18 cellular contexts compared by ENCODE assay signal in genomic region chr3:121942116-121942786, GRCh38. TPM values are rescaled to one million over a fixed set of nuclear protein-coding genes. Genes with fewer than 3 reads are reported as not detected.
A peak's percentile ranks its signal among the peaks of the same experiment; 100 is the strongest.
DNase-seq lines count a peak whose midpoint lies in the region; ATAC-seq, FAIRE-seq and TF ChIP-seq lines count a peak whose summit lies in the region.
"Had no signal": no experiment of that assay in that cellular context is flagged by ENCODE, and none has a peak within 500 bp of the region (broad histone marks: within the 10 kb centered on the region; RNA-seq: fewer than 3 reads in every experiment).

No MANE protein-coding gene starts in this region.

- no peaks in the 10 kb centered on the region for H4K20me1 ChIP-seq in PC-9 (ENCODE audit: insufficient read depth)
- H4K20me1 ChIP-seq in HepG2 (ENCODE audit: insufficient read depth, low read length), result no peaks in the 10 kb centered on the region

- TF ChIP-seq RAD21 in HepG2 (CRISPR knock-in tag; IDR thresholded peaks at IDR 0.05), result no peak

- BruUV-seq in PC-9 (replicated peaks; lab: Mats Ljungman, UMichigan), result no TSS peak
- no TSS peak for BruUV-seq in HepG2 (replicated peaks; lab: Mats Ljungman, UMichigan)

- H3F3A ChIP-seq in PC-9 (ENCODE audit: insufficient read depth, low read depth), result peaks cover 28% of the 10 kb centered on the region; the same call in 1 of the 2 replicates

- TF ChIP-seq CTCF in PC-9 (conservative IDR thresholded peaks at IDR 0.05) (no peak), HepG2 (CRISPR knock-in tag; IDR thresholded peaks at IDR 0.05) (no peak)

- CTCF ChIA-PET in PC-9 (lab: Charles Lee), result interaction anchor here (0.6 kb wide), 1 partner anchor 27 kb away, joined by 3 read pairs; no protein-coding TSS in a partner anchor
- CTCF ChIA-PET in HepG2 (lab: Yijun Ruan, JAX; ENCODE audit: low intra/inter-chr PET ratio, low total read pairs), result no interaction called here

- H3K79me2 ChIP-seq in PC-9 (ENCODE audit: low read depth), result no peaks in the 10 kb centered on the region
- no peaks in the 10 kb centered on the region for H3K79me2 ChIP-seq in HepG2 (ENCODE audit: insufficient read depth, low read length)

- in situ Hi-C loops in HepG2 (cut with HindIII; ENCODE audit: extremely low pct_ligation_motif_present, low pct_unique_long_range_greater_than_20kb), result no loop called here

- H3K36me3 ChIP-seq in PC-9 (ENCODE audit: low read depth), result no peaks in the 10 kb centered on the region
- H3K36me3 ChIP-seq in HepG2 (replicated peaks in 1 of 2; ENCODE audit: control insufficient read depth in 1 of 2, insufficient read depth in 2 of 2, low read length in 2 of 2), result no peaks in the 10 kb centered on the region

- TF ChIP-seq POLR2A in HepG2 (IDR thresholded peaks at IDR 0.05; ENCODE audit: insufficient read depth in 1 of 2, low read depth in 2 of 2, low read length in 2 of 2), result no peak

- POLR2A ChIA-PET in PC-9 (lab: Charles Lee; ENCODE audit: unreplicated experiment), result interaction anchor here (0.7 kb wide), 1 partner anchor 23 kb away, joined by 4 read pairs; no protein-coding TSS in a partner anchor
- POLR2A ChIA-PET in HepG2 (lab: Yijun Ruan, JAX), result no interaction called here

- TF ChIP-seq EP300 in HepG2 (IDR thresholded peaks at IDR 0.05; ENCODE audit: low read depth in 2 of 2, low read length in 2 of 2) (no peak), HepG2 (CRISPR knock-in tag; IDR thresholded peaks at IDR 0.05; ENCODE audit: borderline replicate concordance) (no peak)

- H3K27ac ChIP-seq in PC-9 (peak overlapping the region; percentile 71), HepG2 (ENCODE audit: extremely low read length, insufficient read depth, low read length) (no peak overlapping the region)

- 86% methylated on average over 4 of the region's 4 CpGs for WGBS in HepG2 (ENCODE audit: low lambda C conversion rate)

- H3K9me2 ChIP-seq in PC-9 (ENCODE audit: insufficient read depth), result peaks cover 4% of the 10 kb centered on the region; the same call in 1 of the 2 replicates

- peak; percentile 96 for DNase-seq in HT-29 (ENCODE audit: low spot score)
- peak; percentile 37 to 81 for DNase-seq in PC-9
- peak; percentile 21 for DNase-seq in iris pigment epithelial cell (ENCODE audit: low read depth)
- DNase-seq in renal cortical epithelial cell (ENCODE audit: low read depth), result peak; percentile 51
- no peak for DNase-seq in HepG2 (ENCODE audit: low spot score)
- DNase-seq in NCI-H2227 treated with DMSO at 0.1 percent for 48 hours (lab: John Stamatoyannopoulos, UW), result no peak
- DNase-seq in GM19240 (ENCODE audit: insufficient read length, low spot score), result no peak
- DNase-seq in NCI-H524 (lab: John Stamatoyannopoulos, UW), result no peak
- DNase-seq: activated CD8-positive, alpha-beta memory T cell treated with anti-CD3 and anti-CD28 coated beads, Interleukin-2, amount 50 U/mL, for 4 hours; effector CD4-positive, alpha-beta T cell; foreskin fibroblast; HCEC 1CT; KBM-7; midbrain; NCI-H1436; NCI-H69; occipital lobe; stimulated activated naive CD8-positive, alpha-beta T cell treated with anti-CD3 and anti-CD28 coated beads, Interleukin-15, Interleukin-2, amounts not matched to agents 100 U/mL and 50 U/mL, for 24 hours had no signal

- H3K4me3 ChIP-seq in PC-9 (peak overlapping the region; percentile 30; the same call in 1 of the 2 replicates), HepG2 (replicated peaks in 1 of 3; ENCODE audit: insufficient read depth in 1 of 3, low read depth in 2 of 3, low read length in 3 of 3) (no peak overlapping the region)

- no peaks in the 10 kb centered on the region for H3K27me3 ChIP-seq in PC-9 (ENCODE audit: insufficient read depth, low read depth)
- no peaks in the 10 kb centered on the region for H3K27me3 ChIP-seq in HepG2 (ENCODE audit: control insufficient read depth in 1 of 2, insufficient read depth in 2 of 2, low read length in 2 of 2)

- no peak for FAIRE-seq in HepG2 (lab: Jason Lieb, UNC)

- 0 out of 2 replicates have a peak overlapping the region, but pooled peaks have one; percentile 22 for H2AFZ ChIP-seq in PC-9
- H2AFZ ChIP-seq in HepG2 (ENCODE audit: low read length), result no peak overlapping the region

- H3K4me1 ChIP-seq in PC-9 (replicated peaks; ENCODE audit: insufficient read depth), result peaks cover 39% of the 10 kb centered on the region
- H3K4me1 ChIP-seq in HepG2 (ENCODE audit: insufficient read depth, low read length), result no peaks in the 10 kb centered on the region

- peak overlapping the region; percentile 72 for H3K4me2 ChIP-seq in PC-9
- no peak overlapping the region for H3K4me2 ChIP-seq in HepG2 (ENCODE audit: low read depth, low read length)

- no peak for ATAC-seq in HepG2
- ATAC-seq: stimulated activated naive CD8-positive, alpha-beta T cell treated with anti-CD3 and anti-CD28 coated beads, Interleukin-15, Interleukin-2, amounts not matched to agents 100 U/mL and 50 U/mL, for 24 hours had no signal

- no peak overlapping the region for H3K9ac ChIP-seq in HepG2 (ENCODE audit: insufficient read depth, low read depth, low read length)

- H3K9me3 ChIP-seq in PC-9 (ENCODE audit: insufficient read depth, low read depth), result no peaks in the 10 kb centered on the region
- no peaks in the 10 kb centered on the region for H3K9me3 ChIP-seq in HepG2 (ENCODE audit: low read length)

- intact Hi-C loops in PC-9 (cut with micrococcal nuclease; ENCODE audit: unreplicated experiment), result loop anchor here (2.0 kb wide), 1 partner anchor 23 kb away; no protein-coding TSS in a partner anchor
- intact Hi-C loops in HepG2 (cut with micrococcal nuclease; ENCODE audit: unreplicated experiment), result no loop called here

TF ChIP-seq in HepG2, 621 proteins besides CTCF, POLR2A, EP300 and RAD21:
- TF ChIP-seq CENPX (CRISPR knock-in tag; IDR thresholded peaks at IDR 0.05) (no peak), TCF12 (IDR thresholded peaks at IDR 0.05) (no peak), TCF12 (CRISPR knock-in tag; IDR thresholded peaks at IDR 0.05) (no peak), KAT2B (IDR thresholded peaks at IDR 0.05; ENCODE audit: borderline replicate concordance, low read depth, low read length) (no peak), POGK (CRISPR knock-in tag; conservative IDR thresholded peaks at IDR 0.05) (no peak), ARNT2 (CRISPR knock-in tag; IDR thresholded peaks at IDR 0.05; ENCODE audit: low read depth) (no peak), ZNF615 (CRISPR knock-in tag; IDR thresholded peaks at IDR 0.05; ENCODE audit: borderline replicate concordance) (no peak), ZNF205 (CRISPR knock-in tag; IDR thresholded peaks at IDR 0.05) (no peak), SIN3B (IDR thresholded peaks at IDR 0.05; ENCODE audit: low read length) (no peak), NR3C1 (CRISPR knock-in tag; IDR thresholded peaks at IDR 0.05) (no peak), ZNF790 (CRISPR knock-in tag; IDR thresholded peaks at IDR 0.05; ENCODE audit: borderline replicate concordance) (no peak), ZNF354B (CRISPR knock-in tag; IDR thresholded peaks at IDR 0.05) (no peak), ZNF7 (CRISPR knock-in tag; IDR thresholded peaks at IDR 0.05) (no peak), HDAC2 (CRISPR knock-in tag; IDR thresholded peaks at IDR 0.05) (no peak)
TF ChIP-seq in HepG2: peak in this region for 0.

RNA-seq across cellular contexts. Expression of gene SLC15A2, which starts 48.0 kb away (rescaled TPM):
- total RNA-seq in HT-29 (2014; rRNA removed; shearing (Covaris generic)), result 0.28 and 2.3 TPM in 2 replicates
- total RNA-seq in PC-9 (2021) (1.1 and 2.8 TPM in 2 replicates), renal cortical epithelial cell (1.9 and 4.7 TPM in 2 replicates), HepG2 (2016; rRNA removed; fragmentation: Illumina TruSeq; extraction: Trizol) (0.41 and 1.0 TPM in 2 replicates)
- total RNA-seq in HepG2 (2016; cell fraction: cytosol; rRNA removed; fragmentation: Illumina TruSeq; extraction: Trizol; ENCODE audit: low read depth), result 0.35 and 0.40 TPM in 2 replicates
- total RNA-seq in HepG2 (2016; cell fraction: insoluble cytoplasmic fraction; rRNA removed; fragmentation: Illumina TruSeq; extraction: Trizol), result 0.22 and 1.1 TPM in 2 replicates
- total RNA-seq in HepG2 (2016; cell fraction: membrane; rRNA removed; fragmentation: Illumina TruSeq; extraction: Trizol), result 0.48 and 0.53 TPM in 2 replicates
- total RNA-seq in HepG2 (2016; cell fraction: nucleus; rRNA removed; fragmentation: Illumina TruSeq; extraction: Trizol), result 2.4 and 3.6 TPM in 2 replicates
- 0.63 and 1.4 TPM in 2 replicates for polyA plus RNA-seq in HepG2 (2011; rRNA removed)
- 0.10 and 0.12 TPM in 2 replicates for polyA plus RNA-seq in HepG2 (2011; cell fraction: cytosol; rRNA removed)
- polyA plus RNA-seq in HepG2 (2011; cell fraction: nucleus; rRNA removed), result 3.2 and 4.4 TPM in 2 replicates
- polyA plus RNA-seq in HepG2 (2012), result 0.27 and 0.40 TPM in 2 replicates
- polyA plus RNA-seq in HepG2 (2016; cell fraction: cytosol; fragmentation: Illumina TruSeq; extraction: Trizol; ENCODE audit: low read depth), result 0.07 and 0.24 TPM in 2 replicates
- polyA plus RNA-seq in HepG2 (2016; cell fraction: insoluble cytoplasmic fraction; fragmentation: Illumina TruSeq; extraction: Trizol; ENCODE audit: low read depth), result 0.34 and 0.71 TPM in 2 replicates
- 0.11 and 0.24 TPM in 2 replicates for polyA plus RNA-seq in HepG2 (2016; cell fraction: membrane; fragmentation: Illumina TruSeq; extraction: Trizol; ENCODE audit: low read depth)
- polyA plus RNA-seq in HepG2 (2016; cell fraction: nucleus; fragmentation: Illumina TruSeq; extraction: Trizol; ENCODE audit: insufficient read depth, low read depth), result 2.6 and 3.3 TPM in 2 replicates
- 0.30 and 1.3 TPM in 2 replicates for polyA minus RNA-seq in HepG2 (2011; rRNA and poly(A)+ RNA removed; ENCODE audit: low replicate concordance)
- not detected in 2 replicates for polyA minus RNA-seq in HepG2 (2011; cell fraction: cytosol; rRNA and poly(A)+ RNA removed)
- 2.5 and 8.4 TPM in 2 replicates for polyA minus RNA-seq in HepG2 (2011; cell fraction: nucleus; rRNA and poly(A)+ RNA removed)

Comparison
In these comparisons a context has a peak if more than half of its experiments do, and no peak if none do; other contexts are left out.
1. DNase-seq: peak in HT-29 (single experiment), PC-9 (2 of 2), iris pigment epithelial cell (single experiment) and renal cortical epithelial cell (single experiment); none in HepG2 (single experiment), NCI-H2227 treated with DMSO at 0.1 percent for 48 hours (single experiment), GM19240 (single experiment) and NCI-H524 (0 of 2).